11 cellular contexts compared by ENCODE assay signal in genomic region chr15:33671456-33671855, GRCh38.
DNase-seq lines count a peak whose midpoint lies in the region; ATAC-seq lines count a peak whose summit lies in the region.
"Had no signal": no experiment of that assay in that cellular context is flagged by ENCODE, and none has a peak within 500 bp of the region (broad histone marks: within the 10 kb centered on the region; RNA-seq: fewer than 3 reads in every experiment).

No MANE protein-coding gene starts in this region.

- no peaks in the 10 kb centered on the region for H3K36me3 Mint-ChIP-seq in stimulated activated memory B cell treated with anti-CD40 and anti-IgM and Interleukin-4, amounts not matched to agents 10 μg/mL and 1 μg/mL and 100 μg/mL, for 72 hours
- H3K36me3 Mint-ChIP-seq: memory B cell had no signal

- DNase-seq in activated gamma-delta T cell treated with Interleukin-2 at 50 U/mL for 16 hours (no peak), DMS 273 (lab: John Stamatoyannopoulos, UW; ENCODE audit: unreplicated experiment) (no peak), HuH-7.5 (ENCODE audit: low spot score) (no peak)
- DNase-seq: activated CD4-positive, alpha-beta T cell treated with anti-CD3 and anti-CD28 coated beads for 48 hours; NCI-H524; stimulated activated CD4-positive, alpha-beta T cell treated with anti-CD3 and anti-CD28 coated beads, Interleukin-12 subunit alpha, Interleukin-12 subunit beta, amount 100 ng/mL, for 4 hours had no signal

- ATAC-seq in GM19035 (IDR thresholded peaks at IDR 0.05; ENCODE audit: unreplicated experiment): peak; percentile 62
- peak; percentile 87 for ATAC-seq in GM21825 (IDR thresholded peaks at IDR 0.05; ENCODE audit: unreplicated experiment)
- ATAC-seq in HG03196 (IDR thresholded peaks at IDR 0.05; ENCODE audit: unreplicated experiment): peak; percentile 72
- peak; percentile 46 for ATAC-seq in stimulated activated memory B cell treated with anti-CD40 and anti-IgM and Interleukin-4, amounts not matched to agents 10 μg/mL and 1 μg/mL and 100 μg/mL, for 72 hours

- no peaks in the 10 kb centered on the region for H3K4me1 Mint-ChIP-seq in stimulated activated memory B cell treated with anti-CD40 and anti-IgM and Interleukin-4, amounts not matched to agents 10 μg/mL and 1 μg/mL and 100 μg/mL, for 72 hours
- H3K4me1 Mint-ChIP-seq: memory B cell had no signal

- no peak overlapping the region for H3K27ac Mint-ChIP-seq in stimulated activated memory B cell treated with anti-CD40 and anti-IgM and Interleukin-4, amounts not matched to agents 10 μg/mL and 1 μg/mL and 100 μg/mL, for 72 hours
- H3K27ac Mint-ChIP-seq: memory B cell had no signal

- H3K9me3 Mint-ChIP-seq in stimulated activated memory B cell treated with anti-CD40 and anti-IgM and Interleukin-4, amounts not matched to agents 10 μg/mL and 1 μg/mL and 100 μg/mL, for 72 hours: no peaks in the 10 kb centered on the region
- H3K9me3 Mint-ChIP-seq: memory B cell had no signal

- no peak overlapping the region for H3K4me3 Mint-ChIP-seq in stimulated activated memory B cell treated with anti-CD40 and anti-IgM and Interleukin-4, amounts not matched to agents 10 μg/mL and 1 μg/mL and 100 μg/mL, for 72 hours
- H3K4me3 Mint-ChIP-seq: memory B cell had no signal

- peaks cover 25% of the 10 kb centered on the region for H3K27me3 Mint-ChIP-seq in stimulated activated memory B cell treated with anti-CD40 and anti-IgM and Interleukin-4, amounts not matched to agents 10 μg/mL and 1 μg/mL and 100 μg/mL, for 72 hours
